26 cellular contexts compared by ENCODE assay signal in genomic region chr12:5557906-5558305, GRCh38.
DNase-seq lines count a peak whose midpoint lies in the region; ATAC-seq and TF ChIP-seq lines count a peak whose summit lies in the region.
"Had no signal": no experiment of that assay in that cellular context is flagged by ENCODE, and none has a peak within 500 bp of the region (broad histone marks: within the 10 kb centered on the region; RNA-seq: fewer than 3 reads in every experiment).

No MANE protein-coding gene starts in this region.

- H3K9ac ChIP-seq in endodermal cell (ENCODE audit: extremely low read depth, low read length, poor library complexity, severe bottlenecking) = no peak overlapping the region
- H3K9ac ChIP-seq: BLaER1 treated with 17β-estradiol and CSF1 and Interleukin-3, amounts not matched to agents 10 nM and 100 nM; SK-N-SH had no signal

- no peak for TF ChIP-seq CTCF in endodermal cell (conservative IDR thresholded peaks at IDR 0.05)

- DNase-seq in M059J (ENCODE audit: low read depth) = peak; percentile 48
- DNase-seq in endodermal cell = peak; percentile 64
- peak; percentile 64 for DNase-seq in islet precursor cell
- DNase-seq in NCI-H2227 treated with DMSO at 0.1 percent for 48 hours (lab: John Stamatoyannopoulos, UW) = no peak
- DNase-seq: AML-193; Caco-2; CD8-positive, alpha-beta T cell; DMS79 treated with DMSO at 0.1 percent for 48 hours; GF-D8; KBM-7; MM.1S; NCI-H1417; NCI-H1694; NCI-H2081 treated with DMSO at 0.1 percent for 48 hours; NCI-H446; NCI-H526; NK-92 treated with Interleukin-12 subunit alpha and Interleukin-12 subunit beta, amount 100 ng/mL, for 24 hours; PC-3; SK-N-SH; SW 1271 had no signal

- H3K4me3 Mint-ChIP-seq in endodermal cell = no peak overlapping the region
- H3K4me3 Mint-ChIP-seq: CD8-positive, alpha-beta T cell had no signal

- H3K9me3 ChIP-seq in endodermal cell (ENCODE audit: control insufficient read depth, low read length) = no peaks in the 10 kb centered on the region
- H3K9me3 ChIP-seq: Caco-2, SK-N-SH had no signal

- H3K36me3 ChIP-seq in endodermal cell (ENCODE audit: control insufficient read depth, insufficient read depth, low read length) = no peaks in the 10 kb centered on the region
- H3K36me3 ChIP-seq: BLaER1 treated with 17β-estradiol and CSF1 and Interleukin-3, amounts not matched to agents 10 nM and 100 nM had no signal

- no peaks in the 10 kb centered on the region for H3K27me3 Mint-ChIP-seq in endodermal cell (ENCODE audit: insufficient read depth)

- H3K36me3 Mint-ChIP-seq in endodermal cell (ENCODE audit: low read depth) = peaks cover 31% of the 10 kb centered on the region
- H3K36me3 Mint-ChIP-seq: CD8-positive, alpha-beta T cell had no signal

- peaks cover 16% of the 10 kb centered on the region for H3K4me1 Mint-ChIP-seq in endodermal cell

- no peak overlapping the region for H3K4me3 ChIP-seq in endodermal cell (ENCODE audit: low read length)
- H3K4me3 ChIP-seq: A549; BLaER1 treated with 17β-estradiol and CSF1 and Interleukin-3, amounts not matched to agents 10 nM and 100 nM had no signal

- H3K27ac ChIP-seq in endodermal cell (ENCODE audit: low read depth, low read length) = no peak overlapping the region
- H3K27ac ChIP-seq: A549; BLaER1 treated with 17β-estradiol and CSF1 and Interleukin-3, amounts not matched to agents 10 nM and 100 nM had no signal

- ATAC-seq in HG03039 (IDR thresholded peaks at IDR 0.05; ENCODE audit: unreplicated experiment) (no peak), GM19035 (IDR thresholded peaks at IDR 0.05; ENCODE audit: unreplicated experiment) (no peak), HG03571 (IDR thresholded peaks at IDR 0.05; ENCODE audit: unreplicated experiment) (no peak)
- ATAC-seq: A549; CD8-positive, alpha-beta T cell; HepG2; PC-3 had no signal

- no peaks in the 10 kb centered on the region for H3K27me3 ChIP-seq in endodermal cell (ENCODE audit: control insufficient read depth, insufficient read depth, low read length, poor library complexity, severe bottlenecking)
- H3K27me3 ChIP-seq: BLaER1 treated with 17β-estradiol and CSF1 and Interleukin-3, amounts not matched to agents 10 nM and 100 nM had no signal

- peaks cover 7% of the 10 kb centered on the region for H3K9me3 Mint-ChIP-seq in endodermal cell
- H3K9me3 Mint-ChIP-seq: CD8-positive, alpha-beta T cell had no signal

- peak overlapping the region; percentile 0 for H3K27ac Mint-ChIP-seq in endodermal cell
- H3K27ac Mint-ChIP-seq: CD8-positive, alpha-beta T cell had no signal

- WGBS in endodermal cell (ENCODE audit: insufficient coverage in 1 of 2, insufficient read length in 1 of 2), 2 experiments = 45 to 55% methylated on average over 2 to 3 of the region's 4 CpGs

- no peaks in the 10 kb centered on the region for H3K4me1 ChIP-seq in endodermal cell (ENCODE audit: control insufficient read depth, insufficient read depth, low read length)
- H3K4me1 ChIP-seq: A549; BLaER1 treated with 17β-estradiol and CSF1 and Interleukin-3, amounts not matched to agents 10 nM and 100 nM had no signal
